ENCODE assay signal across 8 cellular contexts in the genomic region with DNA sequence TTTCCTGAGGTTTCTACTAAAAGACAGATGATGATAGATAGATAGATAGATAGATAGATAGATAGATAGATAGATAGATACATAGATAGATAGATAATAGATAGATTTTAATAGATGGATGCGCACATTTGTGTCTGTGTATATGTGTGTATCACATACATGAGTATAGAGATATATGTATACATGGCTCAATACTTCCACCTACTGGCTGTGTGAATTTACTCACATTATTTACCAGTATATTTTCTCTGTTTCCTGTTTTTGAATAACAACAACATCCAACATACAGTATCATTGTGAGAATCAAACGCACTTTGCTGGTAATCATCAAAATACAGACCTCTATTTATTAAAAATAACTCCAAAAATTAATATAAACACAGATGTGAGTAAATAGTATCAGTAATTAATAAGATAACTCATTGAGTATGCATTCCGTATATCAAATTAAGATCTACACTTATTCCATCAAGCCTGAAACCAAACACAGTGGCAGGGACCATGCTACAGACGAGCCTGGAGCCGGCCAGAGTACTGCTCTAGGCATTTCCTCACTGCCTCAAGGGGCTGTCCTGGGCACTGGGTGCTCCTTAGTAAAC.
A peak's percentile ranks its signal among the peaks of the same experiment; 100 is the strongest.
DNase-seq lines count a peak whose midpoint lies in the region; ATAC-seq, FAIRE-seq and TF ChIP-seq lines count a peak whose summit lies in the region.

No MANE protein-coding gene starts in this region.

- H3K9ac ChIP-seq in fibroblast of lung (ENCODE audit: insufficient read depth, low read length) = no peak overlapping the region

- H2AFZ ChIP-seq in fibroblast of lung (ENCODE audit: low read length) = no peak overlapping the region

- ATAC-seq in GM21515 (IDR thresholded peaks at IDR 0.05; ENCODE audit: unreplicated experiment) = peak; percentile 86

- no peaks in the 10 kb centered on the region for H4K20me1 ChIP-seq in fibroblast of lung (ENCODE audit: control insufficient read depth, extremely low read depth, insufficient read depth, low read length)

- CTCF ChIA-PET in RWPE1 (lab: Yijun Ruan, JAX) = interaction anchor here (0.6 to 0.7 kb wide), 3 partner anchors 44 to 1146 kb away, joined by 3 read pairs; no protein-coding TSS in a partner anchor

- TF ChIP-seq POLR2A in GM12892 (IDR thresholded peaks at IDR 0.05; ENCODE audit: low read depth, low read length) = no peak

- peak; percentile 8 for DNase-seq in DMS 273 treated with DMSO at 0.1 percent for 48 hours (lab: John Stamatoyannopoulos, UW)
- peak; percentile 25 for DNase-seq in LNCaP clone FGC (ENCODE audit: low read depth)
- peak; percentile 38 for DNase-seq in RWPE1 (ENCODE audit: low spot score)
- peak; percentile 45 to 81 for DNase-seq in fibroblast of lung (ENCODE audit: low read depth in 2 of 2)
- DNase-seq in renal cortical epithelial cell (ENCODE audit: low read depth) = peak; percentile 64
- DNase-seq in activated T-cell treated with anti-CD3 and anti-CD28 coated beads, Interleukin-2, amount 50 U/mL, for 1 hour = no peak
- no peak for DNase-seq in GM12892 (ENCODE audit: insufficient read length)

- H3K4me1 ChIP-seq in fibroblast of lung (ENCODE audit: control insufficient read depth, extremely low read depth, insufficient read depth, low read length) = peaks cover 3% of the 10 kb centered on the region

- H3K36me3 ChIP-seq in fibroblast of lung (ENCODE audit: control insufficient read depth, insufficient read depth, low read length) = no peaks in the 10 kb centered on the region

- H3K4me3 ChIP-seq in LNCaP clone FGC (ENCODE audit: low read depth, low read length) (no peak overlapping the region), fibroblast of lung (replicated peaks in 1 of 4; ENCODE audit: control extremely low read depth in 1 of 4, insufficient read depth in 1 of 4, low read depth in 3 of 4, low read length in 4 of 4) (no peak overlapping the region)

- POLR2A ChIA-PET in RWPE1 (lab: Yijun Ruan, JAX; ENCODE audit: low non-redundant PET) = no interaction called here

- no peak overlapping the region for H3K4me2 ChIP-seq in fibroblast of lung (ENCODE audit: extremely low read depth, insufficient read depth, low read length)

- H3K9me3 ChIP-seq in fibroblast of lung (ENCODE audit: control insufficient read depth, insufficient read depth, low read depth, low read length) = no peaks in the 10 kb centered on the region

- TF ChIP-seq CTCF in LNCaP clone FGC (IDR thresholded peaks at IDR 0.05; ENCODE audit: control insufficient read depth, extremely low read depth, insufficient read depth) (peak; percentile 59), RWPE1 (conservative IDR thresholded peaks at IDR 0.05; ENCODE audit: low read depth) (peak; percentile 64), fibroblast of lung (conservative IDR thresholded peaks at IDR 0.05 in 1 of 2, IDR thresholded peaks at IDR 0.05 in 1 of 2; ENCODE audit: low read depth in 1 of 2, low read length in 2 of 2) (peak in 1 of 2 donors; percentile 41)

- no peaks in the 10 kb centered on the region for H3K79me2 ChIP-seq in fibroblast of lung (ENCODE audit: control insufficient read depth, insufficient read depth, low read length)

- FAIRE-seq in GM12892 (lab: Jason Lieb, UNC) = no peak

- no peaks in the 10 kb centered on the region for H3K27me3 ChIP-seq in fibroblast of lung (ENCODE audit: control insufficient read depth, insufficient read depth, low read length)

- H3K27ac ChIP-seq in RWPE1 = no peak overlapping the region
- no peak overlapping the region for H3K27ac ChIP-seq in fibroblast of lung (ENCODE audit: insufficient read depth, low read length)

Comparison
In these comparisons a context has a peak if more than half of its experiments do, and no peak if none do; other contexts are left out.
1. DNase-seq: peak in DMS 273 treated with DMSO at 0.1 percent for 48 hours (single experiment), LNCaP clone FGC (single experiment), RWPE1 (single experiment), fibroblast of lung (2 of 2) and renal cortical epithelial cell (single experiment); none in activated T-cell treated with anti-CD3 and anti-CD28 coated beads, Interleukin-2, amount 50 U/mL, for 1 hour (single experiment) and GM12892 (single experiment).